Comparison of ENCODE assay signal across 1 cellular context in the genomic region with DNA sequence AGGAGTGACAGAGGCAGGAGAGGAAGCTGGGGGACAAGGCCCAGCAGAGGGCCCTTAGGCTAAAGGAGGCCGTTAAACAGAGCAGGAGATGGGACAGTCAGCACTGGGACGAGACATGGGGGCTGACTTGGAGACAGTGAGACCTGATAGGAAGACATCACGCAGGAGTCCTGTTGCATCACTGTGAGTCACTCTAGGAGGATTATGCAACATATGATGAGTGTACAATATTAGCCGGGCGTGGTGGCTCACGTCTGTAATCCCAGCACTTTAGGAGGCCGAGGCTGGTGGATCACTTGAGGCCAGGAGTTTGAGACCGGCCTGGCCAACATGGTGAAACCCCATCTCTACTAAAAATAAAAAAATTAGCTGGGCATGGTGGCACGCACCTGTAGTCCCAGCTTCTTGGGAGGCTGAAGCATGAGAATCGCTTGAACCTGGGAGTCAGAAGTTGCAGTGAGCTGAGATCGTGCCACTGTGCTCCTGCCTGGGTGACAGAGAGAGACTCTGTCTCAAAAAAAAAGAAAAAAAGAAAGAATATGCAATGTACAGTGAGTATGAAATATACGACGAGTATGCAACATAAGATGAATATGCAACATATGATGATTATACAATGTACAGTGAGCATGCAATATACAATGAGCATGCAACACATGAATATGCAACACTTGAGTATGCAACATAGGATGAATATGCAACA.
A peak's percentile ranks its signal among the peaks of the same experiment; 100 is the strongest.
TF ChIP-seq lines count a peak whose summit lies in the region.

No MANE protein-coding gene starts in this region.

TF ChIP-seq in IMR-90, 13 proteins besides CTCF, POLR2A, EP300 and RAD21 (continued from another document):
- peak; percentile 67 for TF ChIP-seq RCOR1 (IDR thresholded peaks at IDR 0.05; ENCODE audit: insufficient replicate concordance, low read length)
- peak; percentile 33; the same call in 1 of the 2 replicates for TF ChIP-seq SMC3 (IDR thresholded peaks at IDR 0.05; ENCODE audit: low read depth, low read length)
- TF ChIP-seq NFE2L2 (IDR thresholded peaks at IDR 0.05; ENCODE audit: low read depth, low read length) = peak; percentile 78
- TF ChIP-seq FOS (IDR thresholded peaks at IDR 0.05; ENCODE audit: low read depth, low read length) = peak; percentile 96
TF ChIP-seq in IMR-90: peak in this region for 8; not testable (repeated sequence) for 5.
